In the genomic region with DNA sequence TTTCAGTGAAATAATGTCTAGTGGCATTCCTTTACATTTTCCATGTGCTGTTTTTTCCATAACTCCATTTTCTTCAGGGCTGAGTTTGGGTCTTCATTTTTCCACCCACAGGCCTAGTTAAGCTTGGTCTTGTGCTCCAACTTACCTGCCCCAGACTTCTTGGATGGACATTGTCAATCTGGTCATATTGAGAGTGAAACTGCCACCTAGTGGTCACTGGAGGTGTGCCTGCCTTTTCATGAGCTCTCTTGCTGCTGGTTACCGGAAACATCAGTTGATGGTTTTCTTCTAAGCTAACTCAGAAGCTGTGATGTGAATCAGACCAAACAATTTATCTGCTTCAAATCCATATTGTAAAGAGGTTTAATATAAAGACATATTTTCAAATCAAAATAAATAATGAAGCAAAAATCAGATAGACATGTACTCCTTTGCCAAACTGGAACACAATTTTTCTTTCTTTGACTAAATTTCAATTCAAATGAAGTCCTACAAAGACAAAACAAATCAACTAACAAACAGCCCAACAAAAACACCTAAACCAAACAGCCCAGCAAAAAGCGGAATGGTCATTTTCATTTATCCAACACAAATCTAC, we compare ENCODE assay signal across 8 cellular contexts.
A peak's percentile ranks its signal among the peaks of the same experiment; 100 is the strongest.
DNase-seq lines count a peak whose midpoint lies in the region; ATAC-seq lines count a peak whose summit lies in the region.

No MANE protein-coding gene starts in this region.

- peak; percentile 39 for ATAC-seq in HG02870 (IDR thresholded peaks at IDR 0.05; ENCODE audit: unreplicated experiment)

- peak; percentile 74 for DNase-seq in activated gamma-delta T cell treated with Interleukin-2 at 50 U/mL for 16 hours
- no peak for DNase-seq in activated gamma-delta T cell (lab: John Stamatoyannopoulos, UW)
- DNase-seq in NCI-H2227 treated with DMSO at 0.1 percent for 48 hours (lab: John Stamatoyannopoulos, UW): peak; percentile 30
- peak; percentile 44 for DNase-seq in activated CD4-positive, alpha-beta T cell treated with anti-CD3 and anti-CD28 coated beads for 1 hour
- DNase-seq in dedifferentiated amniotic fluid mesenchymal stem cell (ENCODE audit: extremely low spot score): peak; percentile 62
- peak; percentile 78 for DNase-seq in medulla oblongata (ENCODE audit: extremely low spot score)
- DNase-seq in stimulated activated CD8-positive, alpha-beta memory T cell treated with anti-CD3 and anti-CD28 coated beads, Interleukin-7, amount 100 ng/mL, for 1 hour (ENCODE audit: low read depth in 2 of 2): peak; percentile 33 to 45
